In genomic region chr10:70146489-70147488, GRCh38 we compare ENCODE assay signal across 1 cellular context.
TF ChIP-seq lines count a peak whose summit lies in the region.

TYSND1 (minus strand) TSS chr10:70146700; CDS start chr10:70146586, 114 bp downstream.

TF ChIP-seq in K562, 482 proteins besides CTCF, POLR2A, EP300 and RAD21 (continued from another document):
- TF ChIP-seq CHAMP1 (IDR thresholded peaks at IDR 0.05) = no peak
- TF ChIP-seq ZNF282 (CRISPR knock-in tag; IDR thresholded peaks at IDR 0.05) = no peak
- TF ChIP-seq PHF21A (IDR thresholded peaks at IDR 0.05; ENCODE audit: borderline replicate concordance, low read depth) = no peak
- TF ChIP-seq RREB1 (CRISPR knock-in tag; IDR thresholded peaks at IDR 0.05) = no peak
- no peak for TF ChIP-seq ZNF584 (CRISPR knock-in tag; IDR thresholded peaks at IDR 0.05; ENCODE audit: low read depth)
- TF ChIP-seq ATF7 (IDR thresholded peaks at IDR 0.05) = no peak
- no peak for TF ChIP-seq XRCC4 (IDR thresholded peaks at IDR 0.05; ENCODE audit: extremely low read depth, insufficient read depth, insufficient read length)
- TF ChIP-seq ZBTB34 (CRISPR knock-in tag; IDR thresholded peaks at IDR 0.05) = no peak
- no peak for TF ChIP-seq FIP1L1 (IDR thresholded peaks at IDR 0.05; ENCODE audit: low read depth, low read length, poor library complexity, severe bottlenecking)
- no peak for TF ChIP-seq CHCHD3 (CRISPR knock-in tag; IDR thresholded peaks at IDR 0.05)
- TF ChIP-seq NFE2L1 (tag; IDR thresholded peaks at IDR 0.05; ENCODE audit: borderline replicate concordance, low read depth) = no peak
- no peak for TF ChIP-seq ZNF609 (CRISPR knock-in tag; IDR thresholded peaks at IDR 0.05; ENCODE audit: borderline replicate concordance)
- no peak for TF ChIP-seq ZKSCAN1 (IDR thresholded peaks at IDR 0.05; ENCODE audit: low read depth, low read length)
- peak; percentile 18; the same call in 1 of the 2 replicates for TF ChIP-seq POLR2G (IDR thresholded peaks at IDR 0.05; ENCODE audit: low read depth, low read length)
- no peak for TF ChIP-seq CBX5 (IDR thresholded peaks at IDR 0.05; ENCODE audit: borderline replicate concordance, low read depth)
- TF ChIP-seq HMGXB4 (CRISPR knock-in tag; IDR thresholded peaks at IDR 0.05) = no peak
- TF ChIP-seq PYGO2 (tag; IDR thresholded peaks at IDR 0.05) = no peak
- TF ChIP-seq ZMIZ1 (IDR thresholded peaks at IDR 0.05; ENCODE audit: low read depth in 2 of 2, low read length in 2 of 2) = no peak
- no peak for TF ChIP-seq ZNF3 (CRISPR knock-in tag; IDR thresholded peaks at IDR 0.05)
- TF ChIP-seq ZNF165 (CRISPR knock-in tag; IDR thresholded peaks at IDR 0.05; ENCODE audit: borderline replicate concordance) = no peak
- TF ChIP-seq SUPT5H (IDR thresholded peaks at IDR 0.05) = 0 out of 2 replicates have a peak, but pooled peaks have one; percentile 38
- TF ChIP-seq GATA2 (CRISPR knock-in tag; IDR thresholded peaks at IDR 0.05) = no peak
TF ChIP-seq in K562: peak in this region for 5.
